Comparison of ENCODE assay signal across 6 cellular contexts in genomic region chr22:27628341-27628740, GRCh38.
"Had no signal": no experiment of that assay in that cellular context is flagged by ENCODE, and none has a peak within 500 bp of the region (broad histone marks: within the 10 kb centered on the region; RNA-seq: fewer than 3 reads in every experiment).

No MANE protein-coding gene starts in this region.

- H3K9me3 ChIP-seq: HAP-1 had no signal

- FAIRE-seq: HTR-8/SVneo had no signal

- H3K36me3 ChIP-seq: HAP-1 had no signal

- H3K4me3 ChIP-seq: GM23338, HAP-1 had no signal

- H3K4me2 ChIP-seq: GM23338 had no signal

- H3K4me1 ChIP-seq: HAP-1 had no signal

- H3K4me3 Mint-ChIP-seq: GM23338, HFFc6 had no signal

- DNase-seq: H7, HFFc6, IMR-90 had no signal

- H2AFZ ChIP-seq: GM23338 had no signal

- H3K27ac Mint-ChIP-seq: GM23338, HFFc6 had no signal

- ATAC-seq: GM23338 had no signal

- H3K9me3 Mint-ChIP-seq: HFFc6 had no signal
